Comparison of ENCODE assay signal across 8 cellular contexts in the genomic region with DNA sequence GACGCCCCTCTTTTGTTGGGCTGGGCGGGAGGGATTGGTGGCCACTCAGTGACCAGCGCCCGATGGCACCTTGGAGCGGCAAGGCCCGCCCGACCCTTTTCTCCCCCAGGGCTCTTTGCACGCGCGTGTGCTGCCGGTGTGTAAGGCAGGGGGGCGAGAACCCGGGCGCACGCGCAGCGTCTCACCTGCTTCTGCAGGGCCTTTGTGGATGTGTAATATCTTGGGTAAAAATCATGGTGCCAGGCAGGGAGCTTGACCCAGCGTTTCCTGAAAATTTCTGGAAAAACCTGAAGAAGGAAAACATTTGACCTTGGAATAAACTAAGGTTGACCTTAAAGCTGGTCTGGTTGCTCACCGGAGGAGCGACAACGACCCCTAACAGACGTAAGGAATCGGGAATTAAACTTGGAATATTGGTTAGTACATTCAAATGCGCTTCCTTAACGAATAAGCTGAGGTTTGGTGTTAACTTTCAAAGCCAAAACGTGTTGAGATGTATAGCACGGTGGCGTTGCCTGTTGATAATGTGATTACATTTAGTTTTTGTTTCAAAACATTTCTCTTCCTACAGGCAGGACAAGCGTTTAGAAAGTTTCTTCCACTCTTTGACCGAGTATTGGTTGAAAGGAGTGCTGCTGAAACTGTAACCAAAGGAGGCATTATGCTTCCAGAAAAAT. TPM values are rescaled to one million over a fixed set of nuclear protein-coding genes. Genes with fewer than 3 reads are reported as not detected.
DNase-seq lines count a peak whose midpoint lies in the region; ATAC-seq, FAIRE-seq and TF ChIP-seq lines count a peak whose summit lies in the region.

No MANE protein-coding gene starts in this region.

- peak overlapping the region; percentile 86 to 98 (median 93) for H3K4me3 Mint-ChIP-seq in brain

- 1% methylated on average over 30 of the region's 30 CpGs for WGBS in HepG2 (ENCODE audit: low lambda C conversion rate)

- H2AFZ ChIP-seq in KMS-11 (ENCODE audit: low read depth), result 0 out of 2 replicates have a peak overlapping the region, but pooled peaks have one; percentile 11
- H2AFZ ChIP-seq in HepG2 (ENCODE audit: low read length), result no peak overlapping the region

- no peak for TF ChIP-seq RAD21 in HepG2 (CRISPR knock-in tag; IDR thresholded peaks at IDR 0.05)

- peaks cover 36% of the 10 kb centered on the region; the same call in 1 of the 2 replicates for H3K36me3 ChIP-seq in KMS-11 (ENCODE audit: insufficient read depth)
- peaks cover 14 to 52% of the 10 kb centered on the region in 2 experiments for H3K36me3 ChIP-seq in HepG2 (replicated peaks in 1 of 2; ENCODE audit: control insufficient read depth in 1 of 2, insufficient read depth in 2 of 2, low read length in 2 of 2)

- intact Hi-C loops in HepG2 (cut with micrococcal nuclease; ENCODE audit: unreplicated experiment), result loop anchor here (1.0 to 5.0 kb wide), 5 partner anchors 15 to 112 kb away; no protein-coding TSS in a partner anchor

- peaks cover 85% of the 10 kb centered on the region for H3K79me2 ChIP-seq in KMS-11 (ENCODE audit: insufficient read depth, low read depth)
- H3K79me2 ChIP-seq in HepG2 (ENCODE audit: insufficient read depth, low read length), result peaks cover 86% of the 10 kb centered on the region

- DNase-seq in EH (ENCODE audit: low read depth) (peak; percentile 16), HepG2 (ENCODE audit: low spot score) (no peak), NCI-H2029 (lab: John Stamatoyannopoulos, UW) (no peak)
- no peak for DNase-seq in activated effector memory CD4-positive, alpha-beta T cell treated with Interleukin-2 at 50 U/mL for 16 hours

- H3K9ac ChIP-seq in KMS-11 (peak overlapping the region; percentile 92), HepG2 (ENCODE audit: insufficient read depth, low read depth, low read length) (peak overlapping the region; percentile 99)

- no peaks in the 10 kb centered on the region for H3K9me3 Mint-ChIP-seq in brain

- H4K20me1 ChIP-seq in KMS-11 (ENCODE audit: insufficient read depth) (peaks cover 35% of the 10 kb centered on the region), HepG2 (ENCODE audit: insufficient read depth, low read length) (peaks cover 51% of the 10 kb centered on the region)

- peak overlapping the region; percentile 74 to 99 (median 97) for H3K27ac Mint-ChIP-seq in brain

- no peak for FAIRE-seq in HepG2 (lab: Jason Lieb, UNC)

- TF ChIP-seq EP300 in HepG2 (IDR thresholded peaks at IDR 0.05; ENCODE audit: low read depth in 2 of 2, low read length in 2 of 2), result no peak
- no peak for TF ChIP-seq EP300 in HepG2 (CRISPR knock-in tag; IDR thresholded peaks at IDR 0.05; ENCODE audit: borderline replicate concordance)

- ATAC-seq in GM21515 (IDR thresholded peaks at IDR 0.05; ENCODE audit: unreplicated experiment) (peak; percentile 8), HepG2 (no peak)

- TSS peak; percentile 74 for BruUV-seq in HepG2 (replicated peaks; lab: Mats Ljungman, UMichigan)

- peaks cover 72% of the 10 kb centered on the region for H3K36me3 Mint-ChIP-seq in brain

- peaks cover 48% of the 10 kb centered on the region for H3K4me1 ChIP-seq in KMS-11 (ENCODE audit: low read depth, poor library complexity, severe bottlenecking)
- H3K4me1 ChIP-seq in HepG2 (ENCODE audit: insufficient read depth, low read length), result peaks cover 52% of the 10 kb centered on the region

- H3K27ac ChIP-seq in KMS-11 (peak overlapping the region; percentile 89), HepG2 (ENCODE audit: extremely low read length, insufficient read depth, low read length) (peak overlapping the region; percentile 96), temporal lobe (ENCODE audit: low read depth, low read length) (peak overlapping the region; percentile 94)

- POLR2A ChIA-PET in HepG2 (lab: Yijun Ruan, JAX), result interaction anchor here (0.6 to 5.8 kb wide), 28 partner anchors 8 to 212 kb away, joined by 3 to 264 read pairs (median 7); partner anchors contain the start of genes COQ10B, MARS2, MOB4 and SF3B1

- no peak for TF ChIP-seq POLR2A in HepG2 (IDR thresholded peaks at IDR 0.05; ENCODE audit: insufficient read depth in 1 of 2, low read depth in 2 of 2, low read length in 2 of 2)

- H3K27me3 Mint-ChIP-seq in brain, result peaks cover 21% of the 10 kb centered on the region

- TF ChIP-seq CTCF in KMS-11 (conservative IDR thresholded peaks at IDR 0.05; ENCODE audit: low read depth, low read length) (no peak), brain (conservative IDR thresholded peaks at IDR 0.05) (no peak), HepG2 (CRISPR knock-in tag; IDR thresholded peaks at IDR 0.05) (no peak)

- H3K4me2 ChIP-seq in KMS-11 (peak overlapping the region; percentile 99), HepG2 (ENCODE audit: low read depth, low read length) (peak overlapping the region; percentile 73)

- in situ Hi-C loops in HepG2 (cut with HindIII; ENCODE audit: extremely low pct_ligation_motif_present, low pct_unique_long_range_greater_than_20kb), result no loop called here

- no peaks in the 10 kb centered on the region for H3K27me3 ChIP-seq in KMS-11 (ENCODE audit: insufficient read depth, low read depth)
- no peaks in the 10 kb centered on the region; a peak in 1 of 5 replicates for H3K27me3 ChIP-seq in HepG2 (ENCODE audit: control insufficient read depth in 1 of 2, insufficient read depth in 2 of 2, low read length in 2 of 2)

- H3K4me3 ChIP-seq in KMS-11 (IDR thresholded peaks at IDR 0.05; ENCODE audit: insufficient read depth, low read depth, low read length) (peak overlapping the region; percentile 75), HepG2 (replicated peaks in 1 of 3; ENCODE audit: insufficient read depth in 1 of 3, low read depth in 2 of 3, low read length in 3 of 3) (peak overlapping the region; percentile 68 to 99 (median 87))

- CTCF ChIA-PET in HepG2 (lab: Yijun Ruan, JAX; ENCODE audit: low intra/inter-chr PET ratio, low total read pairs), result no interaction called here

- H3K4me1 Mint-ChIP-seq in brain, result peaks cover 53% of the 10 kb centered on the region

- H3K9me3 ChIP-seq in HepG2 (ENCODE audit: low read length), result no peaks in the 10 kb centered on the region

RNA-seq across cellular contexts. Expression of gene HSPE1, which starts 0.5 kb away (rescaled TPM):
- 90.9 TPM for polyA plus RNA-seq in brain (ENCODE audit: insufficient read depth, low read depth, low replicate concordance)
- 823 and 1,040 TPM in 2 replicates for total RNA-seq in HepG2 (2016; rRNA removed; fragmentation: Illumina TruSeq; extraction: Trizol)
- 289 and 312 TPM in 2 replicates for total RNA-seq in HepG2 (2016; cell fraction: cytosol; rRNA removed; fragmentation: Illumina TruSeq; extraction: Trizol; ENCODE audit: low read depth)
- 818 and 1,177 TPM in 2 replicates for total RNA-seq in HepG2 (2016; cell fraction: insoluble cytoplasmic fraction; rRNA removed; fragmentation: Illumina TruSeq; extraction: Trizol)
- 277 and 288 TPM in 2 replicates for total RNA-seq in HepG2 (2016; cell fraction: membrane; rRNA removed; fragmentation: Illumina TruSeq; extraction: Trizol)
- 323 and 352 TPM in 2 replicates for total RNA-seq in HepG2 (2016; cell fraction: nucleus; rRNA removed; fragmentation: Illumina TruSeq; extraction: Trizol)
- 200 and 244 TPM in 2 replicates for polyA plus RNA-seq in HepG2 (2011; rRNA removed)
- polyA plus RNA-seq in HepG2 (2011; cell fraction: cytosol; rRNA removed), result 131 and 201 TPM in 2 replicates
- 67.1 and 99.6 TPM in 2 replicates for polyA plus RNA-seq in HepG2 (2011; cell fraction: nucleus; rRNA removed)
- polyA plus RNA-seq in HepG2 (2012), result 555 and 769 TPM in 2 replicates
- 404 and 477 TPM in 2 replicates for polyA plus RNA-seq in HepG2 (2016; cell fraction: cytosol; fragmentation: Illumina TruSeq; extraction: Trizol; ENCODE audit: low read depth)
- 1,596 and 2,077 TPM in 2 replicates for polyA plus RNA-seq in HepG2 (2016; cell fraction: insoluble cytoplasmic fraction; fragmentation: Illumina TruSeq; extraction: Trizol; ENCODE audit: low read depth)
- 353 and 396 TPM in 2 replicates for polyA plus RNA-seq in HepG2 (2016; cell fraction: membrane; fragmentation: Illumina TruSeq; extraction: Trizol; ENCODE audit: low read depth)
- 750 and 786 TPM in 2 replicates for polyA plus RNA-seq in HepG2 (2016; cell fraction: nucleus; fragmentation: Illumina TruSeq; extraction: Trizol; ENCODE audit: insufficient read depth, low read depth)
- polyA minus RNA-seq in HepG2 (2011; rRNA and poly(A)+ RNA removed; ENCODE audit: low replicate concordance), result 16.5 and 17.8 TPM in 2 replicates
- polyA minus RNA-seq in HepG2 (2011; cell fraction: cytosol; rRNA and poly(A)+ RNA removed), result 49.8 and 52.9 TPM in 2 replicates
- 107 and 118 TPM in 2 replicates for polyA minus RNA-seq in HepG2 (2011; cell fraction: nucleus; rRNA and poly(A)+ RNA removed)
- total RNA-seq in temporal lobe, result 82.9 TPM

RNA-seq across cellular contexts. Expression of gene HSPD1, which starts 1.0 kb away (rescaled TPM):
- 145 TPM for polyA plus RNA-seq in brain (ENCODE audit: insufficient read depth, low read depth, low replicate concordance)
- 2,610 and 3,898 TPM in 2 replicates for total RNA-seq in HepG2 (2016; rRNA removed; fragmentation: Illumina TruSeq; extraction: Trizol)
- 294 and 363 TPM in 2 replicates for total RNA-seq in HepG2 (2016; cell fraction: cytosol; rRNA removed; fragmentation: Illumina TruSeq; extraction: Trizol; ENCODE audit: low read depth)
- total RNA-seq in HepG2 (2016; cell fraction: insoluble cytoplasmic fraction; rRNA removed; fragmentation: Illumina TruSeq; extraction: Trizol), result 2,668 and 3,847 TPM in 2 replicates
- 777 and 956 TPM in 2 replicates for total RNA-seq in HepG2 (2016; cell fraction: membrane; rRNA removed; fragmentation: Illumina TruSeq; extraction: Trizol)
- 1,442 and 1,577 TPM in 2 replicates for total RNA-seq in HepG2 (2016; cell fraction: nucleus; rRNA removed; fragmentation: Illumina TruSeq; extraction: Trizol)
- 541 and 685 TPM in 2 replicates for polyA plus RNA-seq in HepG2 (2011; rRNA removed)
- polyA plus RNA-seq in HepG2 (2011; cell fraction: cytosol; rRNA removed), result 337 and 401 TPM in 2 replicates
- polyA plus RNA-seq in HepG2 (2011; cell fraction: nucleus; rRNA removed), result 282 and 392 TPM in 2 replicates
- polyA plus RNA-seq in HepG2 (2012), result 1,241 and 1,531 TPM in 2 replicates
- polyA plus RNA-seq in HepG2 (2016; cell fraction: cytosol; fragmentation: Illumina TruSeq; extraction: Trizol; ENCODE audit: low read depth), result 214 and 254 TPM in 2 replicates
- polyA plus RNA-seq in HepG2 (2016; cell fraction: insoluble cytoplasmic fraction; fragmentation: Illumina TruSeq; extraction: Trizol; ENCODE audit: low read depth), result 3,105 and 3,208 TPM in 2 replicates
- 499 and 587 TPM in 2 replicates for polyA plus RNA-seq in HepG2 (2016; cell fraction: membrane; fragmentation: Illumina TruSeq; extraction: Trizol; ENCODE audit: low read depth)
- polyA plus RNA-seq in HepG2 (2016; cell fraction: nucleus; fragmentation: Illumina TruSeq; extraction: Trizol; ENCODE audit: insufficient read depth, low read depth), result 1,541 and 1,640 TPM in 2 replicates
- 396 and 646 TPM in 2 replicates for polyA minus RNA-seq in HepG2 (2011; rRNA and poly(A)+ RNA removed; ENCODE audit: low replicate concordance)
- 759 and 815 TPM in 2 replicates for polyA minus RNA-seq in HepG2 (2011; cell fraction: cytosol; rRNA and poly(A)+ RNA removed)
- polyA minus RNA-seq in HepG2 (2011; cell fraction: nucleus; rRNA and poly(A)+ RNA removed), result 956 and 1,197 TPM in 2 replicates
- total RNA-seq in temporal lobe, result 126 TPM

RNA-seq across cellular contexts. Expression of gene MOB4, which starts 15.2 kb away (rescaled TPM):
- polyA plus RNA-seq in brain (ENCODE audit: insufficient read depth, low read depth, low replicate concordance) (8.0 TPM), HepG2 (2011; rRNA removed) (21.6 and 35.7 TPM in 2 replicates)
- total RNA-seq in HepG2 (2016; rRNA removed; fragmentation: Illumina TruSeq; extraction: Trizol) (38.6 and 68.3 TPM in 2 replicates), temporal lobe (56.3 TPM)
- total RNA-seq in HepG2 (2016; cell fraction: cytosol; rRNA removed; fragmentation: Illumina TruSeq; extraction: Trizol; ENCODE audit: low read depth), result 9.3 and 12.1 TPM in 2 replicates
- total RNA-seq in HepG2 (2016; cell fraction: insoluble cytoplasmic fraction; rRNA removed; fragmentation: Illumina TruSeq; extraction: Trizol), result 40.9 and 72.6 TPM in 2 replicates
- total RNA-seq in HepG2 (2016; cell fraction: membrane; rRNA removed; fragmentation: Illumina TruSeq; extraction: Trizol), result 18.9 and 19.0 TPM in 2 replicates
- 24.2 and 27.0 TPM in 2 replicates for total RNA-seq in HepG2 (2016; cell fraction: nucleus; rRNA removed; fragmentation: Illumina TruSeq; extraction: Trizol)
- 14.7 and 22.7 TPM in 2 replicates for polyA plus RNA-seq in HepG2 (2011; cell fraction: cytosol; rRNA removed)
- 5.7 and 6.8 TPM in 2 replicates for polyA plus RNA-seq in HepG2 (2011; cell fraction: nucleus; rRNA removed)
- polyA plus RNA-seq in HepG2 (2012), result 35.0 and 42.6 TPM in 2 replicates
- 4.4 and 4.5 TPM in 2 replicates for polyA plus RNA-seq in HepG2 (2016; cell fraction: cytosol; fragmentation: Illumina TruSeq; extraction: Trizol; ENCODE audit: low read depth)
- polyA plus RNA-seq in HepG2 (2016; cell fraction: insoluble cytoplasmic fraction; fragmentation: Illumina TruSeq; extraction: Trizol; ENCODE audit: low read depth), result 81.1 and 90.4 TPM in 2 replicates
- 10.8 and 11.2 TPM in 2 replicates for polyA plus RNA-seq in HepG2 (2016; cell fraction: membrane; fragmentation: Illumina TruSeq; extraction: Trizol; ENCODE audit: low read depth)
- 35.1 and 36.4 TPM in 2 replicates for polyA plus RNA-seq in HepG2 (2016; cell fraction: nucleus; fragmentation: Illumina TruSeq; extraction: Trizol; ENCODE audit: insufficient read depth, low read depth)
- polyA minus RNA-seq in HepG2 (2011; rRNA and poly(A)+ RNA removed; ENCODE audit: low replicate concordance), result 4.3 and 6.0 TPM in 2 replicates
- polyA minus RNA-seq in HepG2 (2011; cell fraction: cytosol; rRNA and poly(A)+ RNA removed), result 19.6 and 25.8 TPM in 2 replicates
- polyA minus RNA-seq in HepG2 (2011; cell fraction: nucleus; rRNA and poly(A)+ RNA removed), result 30.6 and 35.3 TPM in 2 replicates

RNA-seq across cellular contexts. Expression of gene COQ10B, which starts 47.3 kb away (rescaled TPM):
- 5.4 TPM for polyA plus RNA-seq in brain (ENCODE audit: insufficient read depth, low read depth, low replicate concordance)
- total RNA-seq in HepG2 (2016; rRNA removed; fragmentation: Illumina TruSeq; extraction: Trizol), result 34.9 and 41.8 TPM in 2 replicates
- 13.9 and 15.1 TPM in 2 replicates for total RNA-seq in HepG2 (2016; cell fraction: cytosol; rRNA removed; fragmentation: Illumina TruSeq; extraction: Trizol; ENCODE audit: low read depth)
- 36.3 and 46.6 TPM in 2 replicates for total RNA-seq in HepG2 (2016; cell fraction: insoluble cytoplasmic fraction; rRNA removed; fragmentation: Illumina TruSeq; extraction: Trizol)
- 27.0 and 28.4 TPM in 2 replicates for total RNA-seq in HepG2 (2016; cell fraction: membrane; rRNA removed; fragmentation: Illumina TruSeq; extraction: Trizol)
- 17.9 and 20.6 TPM in 2 replicates for total RNA-seq in HepG2 (2016; cell fraction: nucleus; rRNA removed; fragmentation: Illumina TruSeq; extraction: Trizol)
- polyA plus RNA-seq in HepG2 (2011; rRNA removed), result 4.2 and 4.6 TPM in 2 replicates
- 2.2 and 4.2 TPM in 2 replicates for polyA plus RNA-seq in HepG2 (2011; cell fraction: cytosol; rRNA removed)
- polyA plus RNA-seq in HepG2 (2011; cell fraction: nucleus; rRNA removed), result 2.8 and 3.0 TPM in 2 replicates
- polyA plus RNA-seq in HepG2 (2012), result 15.3 and 22.1 TPM in 2 replicates
- polyA plus RNA-seq in HepG2 (2016; cell fraction: cytosol; fragmentation: Illumina TruSeq; extraction: Trizol; ENCODE audit: low read depth), result 3.0 and 3.1 TPM in 2 replicates
- 36.5 and 43.5 TPM in 2 replicates for polyA plus RNA-seq in HepG2 (2016; cell fraction: insoluble cytoplasmic fraction; fragmentation: Illumina TruSeq; extraction: Trizol; ENCODE audit: low read depth)
- polyA plus RNA-seq in HepG2 (2016; cell fraction: membrane; fragmentation: Illumina TruSeq; extraction: Trizol; ENCODE audit: low read depth), result 6.5 and 8.6 TPM in 2 replicates
- 16.1 and 16.4 TPM in 2 replicates for polyA plus RNA-seq in HepG2 (2016; cell fraction: nucleus; fragmentation: Illumina TruSeq; extraction: Trizol; ENCODE audit: insufficient read depth, low read depth)
- 2.2 and 8.1 TPM in 2 replicates for polyA minus RNA-seq in HepG2 (2011; rRNA and poly(A)+ RNA removed; ENCODE audit: low replicate concordance)
- polyA minus RNA-seq in HepG2 (2011; cell fraction: cytosol; rRNA and poly(A)+ RNA removed), result 6.9 and 8.3 TPM in 2 replicates
- 25.2 and 29.4 TPM in 2 replicates for polyA minus RNA-seq in HepG2 (2011; cell fraction: nucleus; rRNA and poly(A)+ RNA removed)
- total RNA-seq in temporal lobe, result 17.0 TPM
